ENCODE assay signal across 8 cellular contexts in the genomic region with DNA sequence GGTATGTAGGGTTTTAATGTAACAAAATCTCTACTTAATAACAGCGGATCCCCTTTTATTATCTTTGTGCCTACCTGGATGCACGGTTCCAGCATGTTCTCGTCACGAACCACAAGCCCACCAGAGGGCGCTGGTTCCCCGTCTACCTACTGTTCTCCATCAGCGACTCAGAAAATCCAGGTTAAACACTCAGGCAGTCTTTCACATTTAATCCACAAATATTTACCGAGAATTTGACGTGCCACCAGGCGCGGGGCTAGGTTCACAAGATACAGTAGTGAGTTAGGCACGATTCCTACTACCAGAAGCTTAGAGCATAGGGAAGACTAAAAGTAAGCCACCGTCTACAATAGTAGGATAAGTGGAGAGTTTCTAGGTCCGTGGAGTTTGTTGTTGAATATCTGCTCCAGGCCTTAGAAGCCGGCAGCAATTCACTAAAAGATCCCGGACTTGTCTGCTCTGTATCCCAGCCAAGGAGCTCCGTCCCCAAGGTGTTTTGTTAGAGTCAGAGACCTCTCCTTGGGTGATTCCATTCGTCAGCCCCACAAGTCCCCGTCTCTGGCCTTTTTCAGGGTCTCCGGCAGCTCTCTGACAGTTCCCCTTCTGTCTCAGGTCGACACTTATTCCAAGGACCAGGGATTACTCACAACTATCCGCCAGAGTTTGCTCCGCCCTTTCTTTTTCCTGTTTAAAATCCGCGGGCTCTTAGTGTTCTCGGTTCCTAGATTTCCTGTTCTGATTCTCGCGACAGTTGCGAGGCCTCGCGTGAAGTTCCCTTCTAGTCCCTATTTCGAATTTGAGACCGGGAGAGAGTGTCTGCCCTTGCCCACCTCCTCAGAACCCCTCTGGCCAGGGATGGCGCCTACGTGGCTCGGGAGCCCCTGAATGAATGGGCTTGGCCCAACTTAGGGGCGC. TPM values are rescaled to one million over a fixed set of nuclear protein-coding genes. Genes with fewer than 3 reads are reported as not detected.
DNase-seq lines count a peak whose midpoint lies in the region; ATAC-seq, FAIRE-seq and TF ChIP-seq lines count a peak whose summit lies in the region.

No MANE protein-coding gene starts in this region.

- peak overlapping the region; percentile 90 for H3K27ac Mint-ChIP-seq in activated CD8-positive, alpha-beta memory T cell treated with anti-CD3 and anti-CD28 coated beads, Interleukin-2, amount 10 ng/mL, durations not matched to agents 7 days and 5 days

- H3K27me3 ChIP-seq in endothelial cell of umbilical vein (ENCODE audit: control insufficient read depth in 2 of 2, insufficient read depth in 2 of 2, low read length in 2 of 2) (no peaks in the 10 kb centered on the region), mononuclear cell (ENCODE audit: insufficient read depth, low read length) (peaks cover 36% of the 10 kb centered on the region)

- BruUV-seq in endothelial cell of umbilical vein (replicated peaks; lab: Mats Ljungman, UMichigan): TSS peak; percentile 88

- peaks cover 17% of the 10 kb centered on the region for H3K36me3 Mint-ChIP-seq in activated CD8-positive, alpha-beta memory T cell treated with anti-CD3 and anti-CD28 coated beads, Interleukin-2, amount 10 ng/mL, durations not matched to agents 7 days and 5 days

- intact Hi-C loops in endothelial cell of umbilical vein (cut with micrococcal nuclease): loop anchor here (1.0 to 2.0 kb wide), 3 partner anchors 8 to 82 kb away; partner anchors contain the start of gene LZTS2

- TF ChIP-seq POLR2A in endothelial cell of umbilical vein (IDR thresholded peaks at IDR 0.05; ENCODE audit: low read depth, low read length): peak; percentile 8

- POLR2A ChIA-PET in endothelial cell of umbilical vein (lab: Charles Lee): interaction anchor here (0.9 kb wide), 2 partner anchors 9 to 82 kb away, joined by 3 read pairs; no protein-coding TSS in a partner anchor

- H3K4me1 ChIP-seq in endothelial cell of umbilical vein (ENCODE audit: control insufficient read depth, extremely low read depth, insufficient read depth, low read length): peaks cover 36% of the 10 kb centered on the region
- peaks cover 45% of the 10 kb centered on the region for H3K4me1 ChIP-seq in mononuclear cell (ENCODE audit: insufficient read depth, low read length)

- peak overlapping the region; percentile 99 for H3K27ac ChIP-seq in endothelial cell of umbilical vein (ENCODE audit: insufficient read depth, low read depth, low read length)

- H3K4me3 Mint-ChIP-seq in activated CD8-positive, alpha-beta memory T cell treated with anti-CD3 and anti-CD28 coated beads, Interleukin-2, amount 10 ng/mL, durations not matched to agents 7 days and 5 days: peak overlapping the region; percentile 86

- peaks cover 31% of the 10 kb centered on the region for H3K27me3 Mint-ChIP-seq in activated CD8-positive, alpha-beta memory T cell treated with anti-CD3 and anti-CD28 coated beads, Interleukin-2, amount 10 ng/mL, durations not matched to agents 7 days and 5 days

- no peaks in the 10 kb centered on the region for H3K9me1 ChIP-seq in endothelial cell of umbilical vein (replicated peaks; ENCODE audit: control insufficient read depth, extremely low read depth, insufficient read depth, low read length)

- peak overlapping the region; percentile 100 for H2AFZ ChIP-seq in endothelial cell of umbilical vein (ENCODE audit: low read depth, low read length)

- peak overlapping the region; percentile 89 to 97 (median 96) for H3K4me3 ChIP-seq in endothelial cell of umbilical vein (replicated peaks in 1 of 3; ENCODE audit: insufficient read depth in 1 of 3, low read depth in 1 of 3, low read length in 3 of 3)
- H3K4me3 ChIP-seq in mononuclear cell (ENCODE audit: low read length): peak overlapping the region; percentile 85

- ATAC-seq in GM21367 (IDR thresholded peaks at IDR 0.05; ENCODE audit: unreplicated experiment): peak; percentile 39
- ATAC-seq in activated CD8-positive, alpha-beta memory T cell treated with anti-CD3 and anti-CD28 coated beads, Interleukin-2, amount 10 ng/mL, durations not matched to agents 7 days and 5 days: peak; percentile 71

- no peaks in the 10 kb centered on the region for H3K36me3 ChIP-seq in endothelial cell of umbilical vein (ENCODE audit: control insufficient read depth in 2 of 2, extremely low read depth in 1 of 2, insufficient read depth in 2 of 2, low read length in 2 of 2)

- DNase-seq in COR-L47 (lab: John Stamatoyannopoulos, UW) (peak; percentile 83), HTR-8/SVneo (ENCODE audit: insufficient read length, low spot score) (peak; percentile 87), NOMO-1 treated with DMSO at 0.1 percent for 48 hours (lab: John Stamatoyannopoulos, UW; ENCODE audit: unreplicated experiment) (peak; percentile 95), endothelial cell of umbilical vein (ENCODE audit: low read depth, low spot score) (peak; percentile 94)
- DNase-seq in activated CD8-positive, alpha-beta memory T cell treated with anti-CD3 and anti-CD28 coated beads, Interleukin-2, amount 10 ng/mL, durations not matched to agents 7 days and 5 days: peak; percentile 93
- peak; percentile 72 to 82 for DNase-seq in stimulated activated CD8-positive, alpha-beta memory T cell treated with anti-CD3 and anti-CD28 coated beads, Interleukin-2, amount 100 ng/mL, for 1 hour (ENCODE audit: low read depth in 2 of 2)

- CTCF ChIA-PET in activated CD8-positive, alpha-beta memory T cell treated with anti-CD3 and anti-CD28 coated beads, Interleukin-2, amount 10 ng/mL, durations not matched to agents 7 days and 5 days (lab: Charles Lee): interaction anchor here (0.7 to 16.0 kb wide), 15 partner anchors 7 to 145 kb away, joined by 3 to 402 read pairs (median 6); partner anchors contain the start of genes LZTS2, PDZD7 and SFXN3
- CTCF ChIA-PET in endothelial cell of umbilical vein (lab: Charles Lee): interaction anchor here (0.7 to 13.1 kb wide), 11 partner anchors 9 to 82 kb away, joined by 3 to 290 read pairs (median 4); no protein-coding TSS in a partner anchor

- no peaks in the 10 kb centered on the region for H3K9me3 ChIP-seq in endothelial cell of umbilical vein (replicated peaks; ENCODE audit: control insufficient read depth, insufficient read depth, low read length)
- H3K9me3 ChIP-seq in mononuclear cell (ENCODE audit: low read depth, low read length): no peaks in the 10 kb centered on the region

- peak overlapping the region; percentile 100 for H3K9ac ChIP-seq in endothelial cell of umbilical vein (replicated peaks; ENCODE audit: extremely low read depth, insufficient read depth, low read length)

- peak overlapping the region; percentile 97 for H3K4me2 ChIP-seq in endothelial cell of umbilical vein (ENCODE audit: insufficient read depth, low read length)

- no peaks in the 10 kb centered on the region for H4K20me1 ChIP-seq in endothelial cell of umbilical vein (replicated peaks; ENCODE audit: control insufficient read depth, extremely low read depth, insufficient read depth, low read length)

- no peaks in the 10 kb centered on the region for H3K9me3 Mint-ChIP-seq in activated CD8-positive, alpha-beta memory T cell treated with anti-CD3 and anti-CD28 coated beads, Interleukin-2, amount 10 ng/mL, durations not matched to agents 7 days and 5 days (ENCODE audit: low read depth)

- peaks cover 43% of the 10 kb centered on the region for H3K4me1 Mint-ChIP-seq in activated CD8-positive, alpha-beta memory T cell treated with anti-CD3 and anti-CD28 coated beads, Interleukin-2, amount 10 ng/mL, durations not matched to agents 7 days and 5 days

- peak; percentile 89 for TF ChIP-seq CTCF in endothelial cell of umbilical vein (IDR thresholded peaks at IDR 0.05; ENCODE audit: extremely low read depth in 1 of 2, insufficient read depth in 1 of 2, low read depth in 1 of 2, low read length in 2 of 2)

- no peaks in the 10 kb centered on the region for H3K79me2 ChIP-seq in endothelial cell of umbilical vein (ENCODE audit: control insufficient read depth, insufficient read depth, low read length)

- FAIRE-seq in HTR-8/SVneo (lab: Jason Lieb, UNC): no peak
- FAIRE-seq in endothelial cell of umbilical vein (lab: Jason Lieb, UNC): peak; percentile 96

- dilution Hi-C loops in endothelial cell of umbilical vein (cut with MboI; ENCODE audit: extremely low pct_ligation_motif_present, low sequenced_read_pairs): no loop called here

RNA-seq across cellular contexts. Expression of gene KAZALD1, which starts 1.5 kb away (rescaled TPM):
- total RNA-seq in activated CD8-positive, alpha-beta memory T cell treated with anti-CD3 and anti-CD28 coated beads, Interleukin-2, amount 10 ng/mL, durations not matched to agents 7 days and 5 days: under 1 TPM in 1 of 2 experiments, not detected in 1; 0.30 TPM
- total RNA-seq in endothelial cell of umbilical vein: 2.9 and 3.3 TPM in 2 replicates
- polyA plus RNA-seq in endothelial cell of umbilical vein: 3.0 TPM in 2 replicates
- 2.0 and 2.7 TPM in 2 replicates for polyA plus RNA-seq in endothelial cell of umbilical vein (2011; cell fraction: cytosol; rRNA removed)
- polyA plus RNA-seq in endothelial cell of umbilical vein (2011; cell fraction: nucleus; rRNA removed): 2.5 and 3.7 TPM in 2 replicates
- 0.44 and 0.63 TPM in 2 replicates for polyA plus RNA-seq in endothelial cell of umbilical vein (2012)
- 2.7 and 2.8 TPM in 2 replicates for polyA minus RNA-seq in endothelial cell of umbilical vein
- polyA minus RNA-seq in endothelial cell of umbilical vein (2011; cell fraction: cytosol; rRNA and poly(A)+ RNA removed): 27.1 TPM
- 0.91 and 1.1 TPM in 2 replicates for polyA minus RNA-seq in endothelial cell of umbilical vein (2011; cell fraction: nucleus; rRNA and poly(A)+ RNA removed)
- total RNA-seq in mononuclear cell: 0.42 TPM

RNA-seq across cellular contexts. Expression of gene SFXN3, which starts 29.3 kb away (rescaled TPM):
- 10 to 100 TPM; 38.2 to 48.8 TPM for total RNA-seq in activated CD8-positive, alpha-beta memory T cell treated with anti-CD3 and anti-CD28 coated beads, Interleukin-2, amount 10 ng/mL, durations not matched to agents 7 days and 5 days
- 79.6 and 83.1 TPM in 2 replicates for total RNA-seq in endothelial cell of umbilical vein
- polyA plus RNA-seq in endothelial cell of umbilical vein: 117 and 125 TPM in 2 replicates
- 75.8 and 81.7 TPM in 2 replicates for polyA plus RNA-seq in endothelial cell of umbilical vein (2011; cell fraction: cytosol; rRNA removed)
- 327 and 344 TPM in 2 replicates for polyA plus RNA-seq in endothelial cell of umbilical vein (2011; cell fraction: nucleus; rRNA removed)
- polyA plus RNA-seq in endothelial cell of umbilical vein (2012): 67.4 and 75.2 TPM in 2 replicates
- 177 and 187 TPM in 2 replicates for polyA minus RNA-seq in endothelial cell of umbilical vein
- 82.2 TPM for polyA minus RNA-seq in endothelial cell of umbilical vein (2011; cell fraction: cytosol; rRNA and poly(A)+ RNA removed)
- 63.1 and 94.4 TPM in 2 replicates for polyA minus RNA-seq in endothelial cell of umbilical vein (2011; cell fraction: nucleus; rRNA and poly(A)+ RNA removed)
- total RNA-seq in mononuclear cell: 28.4 TPM

RNA-seq across cellular contexts. Expression of gene PDZD7, which starts 29.4 kb away (rescaled TPM):
- total RNA-seq in activated CD8-positive, alpha-beta memory T cell treated with anti-CD3 and anti-CD28 coated beads, Interleukin-2, amount 10 ng/mL, durations not matched to agents 7 days and 5 days: 1 to 10 TPM in 1 of 2 experiments, under 1 TPM in 1; 0.59 to 1.2 TPM
- total RNA-seq in endothelial cell of umbilical vein: 0.55 and 1.6 TPM in 2 replicates
- 0.41 and 0.92 TPM in 2 replicates for polyA plus RNA-seq in endothelial cell of umbilical vein
- polyA plus RNA-seq in endothelial cell of umbilical vein (2011; cell fraction: cytosol; rRNA removed): 0.36 and 0.69 TPM in 2 replicates
- 1.3 and 1.7 TPM in 2 replicates for polyA plus RNA-seq in endothelial cell of umbilical vein (2011; cell fraction: nucleus; rRNA removed)
- 1.0 and 2.6 TPM in 2 replicates for polyA plus RNA-seq in endothelial cell of umbilical vein (2012)
- polyA minus RNA-seq in endothelial cell of umbilical vein: 0.22 and 0.45 TPM in 2 replicates
- polyA minus RNA-seq in endothelial cell of umbilical vein (2011; cell fraction: cytosol; rRNA and poly(A)+ RNA removed): 0.72 TPM
- polyA minus RNA-seq in endothelial cell of umbilical vein (2011; cell fraction: nucleus; rRNA and poly(A)+ RNA removed): 0.14 TPM in 1 of 2 replicates, not detected in the other
- total RNA-seq in mononuclear cell: 0.21 TPM

Comparison
In these comparisons a context has a peak if more than half of its experiments do, and no peak if none do; other contexts are left out.
1. Peak in every context shown above with its lines: DNase-seq, ATAC-seq, H3K4me3 ChIP-seq and H3K27ac ChIP-seq.